ENCODE assay signal across 29 cellular contexts in genomic region chr11:85536438-85536837, GRCh38.
"Had no signal": no experiment of that assay in that cellular context is flagged by ENCODE, and none has a peak within 500 bp of the region (broad histone marks: within the 10 kb centered on the region; RNA-seq: fewer than 3 reads in every experiment).

No MANE protein-coding gene starts in this region.

- DNase-seq: stimulated activated CD4-positive, alpha-beta T cell treated with anti-CD3 and anti-CD28 coated beads, Interleukin-2, amount 100 ng/mL, for 48 hours; stimulated activated CD4-positive, alpha-beta T cell treated with anti-CD3 and anti-CD28 coated beads, Interleukin-4, amount 100 ng/mL, for 1 hour; stimulated activated CD4-positive, alpha-beta T cell treated with anti-CD3 and anti-CD28 coated beads, Interleukin-4, amount 100 ng/mL, for 24 hours; stimulated activated CD4-positive, alpha-beta T cell treated with anti-CD3 and anti-CD28 coated beads, Interleukin-4, amount 100 ng/mL, for 4 hours; stimulated activated CD8-positive, alpha-beta memory T cell treated with anti-CD3 and anti-CD28 coated beads, Interleukin-4, amount 100 ng/mL, for 48 hours; stimulated activated naive B cell treated with anti-CD40 and anti-IgM and Interleukin-4, amounts not matched to agents 10 μg/mL and 1 μg/mL and 100 μg/mL, for 72 hours; stimulated activated naive CD4-positive, alpha-beta T cell; stimulated activated naive CD4-positive, alpha-beta T cell treated with Interleukin-2 at 50 U/mL for 16 hours; stimulated activated naive CD8-positive, alpha-beta T cell treated with anti-CD3 and anti-CD28 coated beads, Interleukin-15, amount 100 ng/mL, for 72 hours; stimulated activated naive CD8-positive, alpha-beta T cell treated with anti-CD3 and anti-CD28 coated beads, Interleukin-15, Interleukin-2, amounts not matched to agents 100 U/mL and 50 U/mL, for 24 hours; stomach; substantia nigra; testis; thyroid gland; tibial artery; transverse colon; trophoblast cell; upper lobe of right lung; uterus had no signal

- H3K27me3 Mint-ChIP-seq: stimulated activated memory B cell treated with anti-CD40 and anti-IgM and Interleukin-4, amounts not matched to agents 10 μg/mL and 1 μg/mL and 100 μg/mL, for 72 hours; stimulated activated naive B cell treated with anti-CD40 and anti-IgM and Interleukin-4, amounts not matched to agents 10 μg/mL and 1 μg/mL and 100 μg/mL, for 72 hours; stimulated activated naive CD8-positive, alpha-beta T cell treated with anti-CD3 and anti-CD28 coated beads, Interleukin-15, amount 100 ng/mL, for 72 hours; stimulated activated naive CD8-positive, alpha-beta T cell treated with anti-CD3 and anti-CD28 coated beads, Interleukin-15, Interleukin-2, amounts not matched to agents 100 ng/mL and 50 ng/mL, for 24 hours; type B pancreatic cell had no signal

- H3K4me3 ChIP-seq: stomach, suprapubic skin, testis, thoracic aorta, thyroid gland, tibial artery, tibial nerve, transverse colon, upper lobe of left lung, upper lobe of right lung, uterus, vagina had no signal

- H3K4me1 Mint-ChIP-seq: stimulated activated effector memory CD8-positive, alpha-beta T cell treated with anti-CD3 and anti-CD28 coated beads, Interleukin-12 subunit alpha, Interleukin-12 subunit beta, amount 100 ng/mL, for 72 hours; stimulated activated memory B cell treated with anti-CD40 and anti-IgM and Interleukin-4, amounts not matched to agents 10 μg/mL and 1 μg/mL and 100 μg/mL, for 72 hours; stimulated activated naive B cell treated with anti-CD40 and anti-IgM and Interleukin-4, amounts not matched to agents 10 μg/mL and 1 μg/mL and 100 μg/mL, for 72 hours; stimulated activated naive CD8-positive, alpha-beta T cell treated with anti-CD3 and anti-CD28 coated beads, Interleukin-15, amount 100 ng/mL, for 72 hours had no signal

- H3K9me3 ChIP-seq: testis, thoracic aorta, thyroid gland, tibial artery, upper lobe of right lung, uterus, vagina had no signal

- FAIRE-seq: urothelium cell line had no signal

- H3K27ac Mint-ChIP-seq: stimulated activated effector memory CD8-positive, alpha-beta T cell treated with anti-CD3 and anti-CD28 coated beads, Interleukin-12 subunit alpha, Interleukin-12 subunit beta, amount 100 ng/mL, for 72 hours; stimulated activated memory B cell treated with anti-CD40 and anti-IgM and Interleukin-4, amounts not matched to agents 10 μg/mL and 1 μg/mL and 100 μg/mL, for 72 hours; stimulated activated naive B cell treated with anti-CD40 and anti-IgM and Interleukin-4, amounts not matched to agents 10 μg/mL and 1 μg/mL and 100 μg/mL, for 72 hours; stimulated activated naive CD8-positive, alpha-beta T cell treated with anti-CD3 and anti-CD28 coated beads, Interleukin-15, Interleukin-2, amounts not matched to agents 100 ng/mL and 50 ng/mL, for 24 hours; type B pancreatic cell had no signal

- H3K9me3 Mint-ChIP-seq: type B pancreatic cell had no signal

- H3K27me3 ChIP-seq: stomach, suprapubic skin, testis, thyroid gland, tibial artery, tibial nerve, transverse colon, upper lobe of left lung, upper lobe of right lung, uterus, vagina had no signal

- H3K36me3 ChIP-seq: suprapubic skin, thoracic aorta, thyroid gland, transverse colon, upper lobe of right lung, uterus, vagina had no signal

- H3K27ac ChIP-seq: stomach, suprapubic skin, testis, thoracic aorta, thyroid gland, tibial artery, tibial nerve, transverse colon, upper lobe of left lung, upper lobe of right lung, uterus, vagina had no signal

- H3K4me3 Mint-ChIP-seq: stimulated activated effector memory CD8-positive, alpha-beta T cell treated with anti-CD3 and anti-CD28 coated beads, Interleukin-12 subunit alpha, Interleukin-12 subunit beta, amount 100 ng/mL, for 72 hours; stimulated activated memory B cell treated with anti-CD40 and anti-IgM and Interleukin-4, amounts not matched to agents 10 μg/mL and 1 μg/mL and 100 μg/mL, for 72 hours; stimulated activated naive B cell treated with anti-CD40 and anti-IgM and Interleukin-4, amounts not matched to agents 10 μg/mL and 1 μg/mL and 100 μg/mL, for 72 hours; stimulated activated naive CD8-positive, alpha-beta T cell treated with anti-CD3 and anti-CD28 coated beads, Interleukin-15, amount 100 ng/mL, for 72 hours; stimulated activated naive CD8-positive, alpha-beta T cell treated with anti-CD3 and anti-CD28 coated beads, Interleukin-15, Interleukin-2, amounts not matched to agents 100 ng/mL and 50 ng/mL, for 24 hours; type B pancreatic cell had no signal

- H3K4me1 ChIP-seq: stomach, transverse colon, upper lobe of left lung, upper lobe of right lung, uterus, vagina had no signal

- H3K36me3 Mint-ChIP-seq: stimulated activated effector memory CD8-positive, alpha-beta T cell treated with anti-CD3 and anti-CD28 coated beads, Interleukin-12 subunit alpha, Interleukin-12 subunit beta, amount 100 ng/mL, for 72 hours; type B pancreatic cell had no signal
